18 cellular contexts compared by ENCODE assay signal in genomic region chr14:30883508-30884294, GRCh38.
"Had no signal": no experiment of that assay in that cellular context is flagged by ENCODE, and none has a peak within 500 bp of the region (broad histone marks: within the 10 kb centered on the region; RNA-seq: fewer than 3 reads in every experiment).

No MANE protein-coding gene starts in this region.

- H3K27ac ChIP-seq: coronary artery, esophagus muscularis mucosa, left ventricle myocardium inferior, thyroid gland had no signal

- FAIRE-seq: kidney, urothelium cell line had no signal

- H3K4me1 ChIP-seq: esophagus muscularis mucosa, left ventricle myocardium inferior, thyroid gland had no signal

- H3K36me3 ChIP-seq: esophagus muscularis mucosa, left ventricle myocardium inferior, thyroid gland had no signal

- H3K36me3 Mint-ChIP-seq: activated CD4-positive, alpha-beta memory T cell treated with anti-CD3 and anti-CD28 coated beads for 36 hours; activated naive CD8-positive, alpha-beta T cell treated with anti-CD3 and anti-CD28 coated beads, Interleukin-2, amount 10 ng/mL, durations not matched to agents 7 days and 5 days; naive thymus-derived CD8-positive, alpha-beta T cell had no signal

- ATAC-seq: naive thymus-derived CD8-positive, alpha-beta T cell; stimulated activated memory B cell treated with anti-CD40 and anti-IgM and Interleukin-4, amounts not matched to agents 10 μg/mL and 1 μg/mL and 100 μg/mL, for 72 hours had no signal

- H3K9me3 Mint-ChIP-seq: activated CD4-positive, alpha-beta memory T cell treated with anti-CD3 and anti-CD28 coated beads for 36 hours; activated naive CD8-positive, alpha-beta T cell treated with anti-CD3 and anti-CD28 coated beads, Interleukin-2, amount 10 ng/mL, durations not matched to agents 7 days and 5 days; brain; central memory CD8-positive, alpha-beta T cell; naive thymus-derived CD8-positive, alpha-beta T cell; stimulated activated memory B cell treated with anti-CD40 and anti-IgM and Interleukin-4, amounts not matched to agents 10 μg/mL and 1 μg/mL and 100 μg/mL, for 72 hours had no signal

- H3K27me3 ChIP-seq: esophagus muscularis mucosa, thyroid gland had no signal

- H3K27ac Mint-ChIP-seq: activated CD4-positive, alpha-beta memory T cell treated with anti-CD3 and anti-CD28 coated beads for 36 hours; activated naive CD8-positive, alpha-beta T cell treated with anti-CD3 and anti-CD28 coated beads, Interleukin-2, amount 10 ng/mL, durations not matched to agents 7 days and 5 days; brain; naive thymus-derived CD8-positive, alpha-beta T cell; stimulated activated memory B cell treated with anti-CD40 and anti-IgM and Interleukin-4, amounts not matched to agents 10 μg/mL and 1 μg/mL and 100 μg/mL, for 72 hours had no signal

- H3K9me3 ChIP-seq: esophagus muscularis mucosa, left ventricle myocardium inferior, thyroid gland had no signal

- H3K27me3 Mint-ChIP-seq: activated CD4-positive, alpha-beta memory T cell treated with anti-CD3 and anti-CD28 coated beads for 36 hours; activated naive CD8-positive, alpha-beta T cell treated with anti-CD3 and anti-CD28 coated beads, Interleukin-2, amount 10 ng/mL, durations not matched to agents 7 days and 5 days; brain; stimulated activated memory B cell treated with anti-CD40 and anti-IgM and Interleukin-4, amounts not matched to agents 10 μg/mL and 1 μg/mL and 100 μg/mL, for 72 hours had no signal

- H3K4me3 ChIP-seq: coronary artery, esophagus muscularis mucosa, left ventricle myocardium inferior, thyroid gland had no signal

- H3K4me3 Mint-ChIP-seq: activated CD4-positive, alpha-beta memory T cell treated with anti-CD3 and anti-CD28 coated beads for 36 hours; activated naive CD8-positive, alpha-beta T cell treated with anti-CD3 and anti-CD28 coated beads, Interleukin-2, amount 10 ng/mL, durations not matched to agents 7 days and 5 days; brain; central memory CD8-positive, alpha-beta T cell; naive thymus-derived CD8-positive, alpha-beta T cell; stimulated activated memory B cell treated with anti-CD40 and anti-IgM and Interleukin-4, amounts not matched to agents 10 μg/mL and 1 μg/mL and 100 μg/mL, for 72 hours had no signal

- H3K4me1 Mint-ChIP-seq: brain; central memory CD8-positive, alpha-beta T cell; naive thymus-derived CD8-positive, alpha-beta T cell; stimulated activated memory B cell treated with anti-CD40 and anti-IgM and Interleukin-4, amounts not matched to agents 10 μg/mL and 1 μg/mL and 100 μg/mL, for 72 hours had no signal

- DNase-seq: activated CD4-positive, alpha-beta memory T cell treated with anti-CD3 and anti-CD28 coated beads for 36 hours; activated CD4-positive, alpha-beta T cell treated with anti-CD3 and anti-CD28 coated beads for 1 hour; activated naive CD8-positive, alpha-beta T cell treated with anti-CD3 and anti-CD28 coated beads, Interleukin-2, amount 10 ng/mL, durations not matched to agents 7 days and 5 days; effector CD4-positive, alpha-beta T cell; foreskin fibroblast; hippocampal formation; kidney; left ventricle myocardium inferior; naive thymus-derived CD8-positive, alpha-beta T cell; retina; stimulated activated CD4-positive, alpha-beta T cell treated with anti-CD3 and anti-CD28 coated beads, Interleukin-2, amount 100 ng/mL, for 48 hours; thyroid gland had no signal
